In the genomic region with DNA sequence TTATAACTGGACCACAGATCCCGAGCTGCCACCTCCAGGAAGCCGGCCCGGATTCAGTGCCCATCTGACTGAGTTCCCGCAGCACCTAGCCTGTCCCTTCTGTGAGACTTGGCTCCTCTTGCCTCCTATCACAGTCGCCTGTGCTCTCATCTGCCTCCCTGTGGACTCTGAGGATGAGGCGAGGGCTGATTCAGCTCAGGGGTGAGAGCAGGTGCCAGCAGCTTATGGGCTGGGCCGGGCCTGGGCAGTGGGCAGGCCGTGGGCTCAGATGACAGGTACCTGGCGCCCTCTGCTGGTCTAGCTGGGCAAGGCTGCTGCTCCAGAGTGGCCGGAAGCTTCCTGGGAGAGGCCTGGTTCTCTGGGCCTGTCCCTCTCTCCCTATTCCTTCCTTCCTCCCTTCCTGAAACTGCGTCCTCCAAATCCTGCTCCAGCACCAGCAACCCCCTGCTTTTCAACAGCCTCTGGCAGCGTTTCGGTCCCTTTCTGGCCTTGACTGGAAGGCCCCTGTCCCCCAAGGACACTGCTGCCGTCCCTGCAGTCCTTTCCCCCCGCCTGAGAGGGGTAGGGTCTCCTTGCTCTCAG, we compare ENCODE assay signal across 8 cellular contexts. TPM values are rescaled to one million over a fixed set of nuclear protein-coding genes. Genes with fewer than 3 reads are reported as not detected.
DNase-seq lines count a peak whose midpoint lies in the region; ATAC-seq and TF ChIP-seq lines count a peak whose summit lies in the region.

No MANE protein-coding gene starts in this region.

- peaks cover 35% of the 10 kb centered on the region for H3K4me1 Mint-ChIP-seq in endodermal cell
- H3K4me1 Mint-ChIP-seq in mesothelial cell of epicardium, result peaks cover 5% of the 10 kb centered on the region

- peak; percentile 71 for ATAC-seq in GM19043 (IDR thresholded peaks at IDR 0.05; ENCODE audit: low read depth, unreplicated experiment)

- no peak overlapping the region for H3K4me3 ChIP-seq in endodermal cell (ENCODE audit: low read length)

- H3K36me3 Mint-ChIP-seq in endodermal cell (ENCODE audit: low read depth), result no peaks in the 10 kb centered on the region
- H3K36me3 Mint-ChIP-seq in mesothelial cell of epicardium, result no peaks in the 10 kb centered on the region

- H3K36me3 ChIP-seq in endodermal cell (ENCODE audit: control insufficient read depth, insufficient read depth, low read length), result no peaks in the 10 kb centered on the region

- no peaks in the 10 kb centered on the region for H3K27me3 Mint-ChIP-seq in endodermal cell (ENCODE audit: insufficient read depth)
- H3K27me3 Mint-ChIP-seq in mesothelial cell of epicardium (ENCODE audit: low read depth), result no peaks in the 10 kb centered on the region

- H3K9me3 ChIP-seq in endodermal cell (ENCODE audit: control insufficient read depth, low read length), result no peaks in the 10 kb centered on the region

- peak overlapping the region; percentile 66 for H3K4me3 Mint-ChIP-seq in endodermal cell
- no peak overlapping the region for H3K4me3 Mint-ChIP-seq in mesothelial cell of epicardium

- H3K9ac ChIP-seq in endodermal cell (ENCODE audit: extremely low read depth, low read length, poor library complexity, severe bottlenecking), result no peak overlapping the region

- no peaks in the 10 kb centered on the region for H3K27me3 ChIP-seq in endodermal cell (ENCODE audit: control insufficient read depth, insufficient read depth, low read length, poor library complexity, severe bottlenecking)

- WGBS in endodermal cell (ENCODE audit: insufficient coverage in 1 of 2, insufficient read length in 1 of 2), 2 experiments, result 36 to 55% methylated on average over 13 to 15 of the region's 15 CpGs

- H3K9me3 Mint-ChIP-seq in endodermal cell, result peaks cover 18% of the 10 kb centered on the region
- H3K9me3 Mint-ChIP-seq in mesothelial cell of epicardium, result no peaks in the 10 kb centered on the region

- H3K27ac Mint-ChIP-seq in endodermal cell (peak overlapping the region; percentile 12), mesothelial cell of epicardium (no peak overlapping the region)

- H3K4me1 ChIP-seq in endodermal cell (ENCODE audit: control insufficient read depth, insufficient read depth, low read length), result peaks cover 7% of the 10 kb centered on the region

- TF ChIP-seq CTCF in endodermal cell (conservative IDR thresholded peaks at IDR 0.05) (peak; percentile 98), mesothelial cell of epicardium (IDR thresholded peaks at IDR 0.05; ENCODE audit: unreplicated experiment) (peak; percentile 85)

- DNase-seq in AG08395 (ENCODE audit: low spot score) (peak; percentile 96), HPDE6-E6E7 (ENCODE audit: extremely low spot score) (peak; percentile 97), NCI-H82 (lab: John Stamatoyannopoulos, UW) (peak; percentile 93), endodermal cell (peak; percentile 99), mesothelial cell of epicardium (ENCODE audit: low spot score in 2 of 2, unreplicated experiment in 2 of 2) (peak; percentile 75 to 93)
- DNase-seq in activated CD8-positive, alpha-beta memory T cell treated with anti-CD3 and anti-CD28 coated beads for 24 hours, result peak; percentile 86
- peak; percentile 56 to 61 for DNase-seq in stimulated activated CD8-positive, alpha-beta memory T cell treated with anti-CD3 and anti-CD28 coated beads, Interleukin-2, amount 100 ng/mL, for 48 hours (ENCODE audit: low read depth in 2 of 2)

- no peak overlapping the region for H3K27ac ChIP-seq in endodermal cell (ENCODE audit: low read depth, low read length)

RNA-seq across cellular contexts. Expression of a gene that starts 17.3 kb away (rescaled TPM):
- 10 to 100 TPM; 26.1 to 59.9 TPM for total RNA-seq in endodermal cell
- 19.1 TPM for polyA plus RNA-seq in endodermal cell (2013, experiment 1 of 2)
- polyA plus RNA-seq in endodermal cell (2013, experiment 2 of 2), result 20.2 TPM
- 1.4 to 1.6 TPM (median 1.6 TPM) in 3 replicates for total RNA-seq in mesothelial cell of epicardium

RNA-seq across cellular contexts. Expression of a gene that starts 23.3 kb away (rescaled TPM):
- total RNA-seq in endodermal cell, result under 1 TPM; 0.13 to 0.20 TPM
- not detected for polyA plus RNA-seq in endodermal cell (2013, experiment 1 of 2)
- polyA plus RNA-seq in endodermal cell (2013, experiment 2 of 2), result 0.04 TPM
- 0.05 to 0.09 TPM (median 0.09 TPM) in 3 replicates for total RNA-seq in mesothelial cell of epicardium

RNA-seq across cellular contexts. Expression of a gene that starts 41.6 kb away (rescaled TPM):
- total RNA-seq in endodermal cell (not detected), mesothelial cell of epicardium (0.31 to 0.47 TPM (median 0.34 TPM) in 3 replicates)
- 0.28 TPM for polyA plus RNA-seq in endodermal cell (2013, experiment 1 of 2)
- polyA plus RNA-seq in endodermal cell (2013, experiment 2 of 2), result 0.33 TPM

Comparison
In these comparisons a context has a peak if more than half of its experiments do, and no peak if none do; other contexts are left out.
1. RNA of a gene that starts 17.3 kb away (total RNA-seq): 26.1 to 59.9 TPM in endodermal cell; 1.4 to 1.6 TPM in mesothelial cell of epicardium; every median in the first group is over 10 times any median in the second.
2. Peak in every context shown above with its lines, with median percentiles within 50 percentile points of each other: DNase-seq.